ENCODE assay signal across 24 cellular contexts in genomic region chr1:153394391-153394790, GRCh38. TPM values are rescaled to one million over a fixed set of nuclear protein-coding genes. Genes with fewer than 3 reads are reported as not detected.
"Had no signal": no experiment of that assay in that cellular context is flagged by ENCODE, and none has a peak within 500 bp of the region (broad histone marks: within the 10 kb centered on the region; RNA-seq: fewer than 3 reads in every experiment).

No MANE protein-coding gene starts in this region.

- H3K27ac Mint-ChIP-seq: naive B cell; nephron; stimulated activated naive B cell treated with anti-CD40 and anti-IgM and Interleukin-4, amounts not matched to agents 10 μg/mL and 1 μg/mL and 100 μg/mL, for 72 hours; stimulated activated naive CD8-positive, alpha-beta T cell treated with anti-CD3 and anti-CD28 coated beads, Interleukin-15, amount 100 ng/mL, for 72 hours had no signal

- H3K9me3 ChIP-seq: esophagus muscularis mucosa, gastroesophageal sphincter, psoas muscle, right lobe of liver, testis, tibial nerve had no signal

- H3K27ac ChIP-seq: dorsolateral prefrontal cortex, esophagus muscularis mucosa, gastroesophageal sphincter, psoas muscle, right lobe of liver, testis, tibial nerve had no signal

- H3K4me3 Mint-ChIP-seq: naive B cell; nephron; stimulated activated naive B cell treated with anti-CD40 and anti-IgM and Interleukin-4, amounts not matched to agents 10 μg/mL and 1 μg/mL and 100 μg/mL, for 72 hours; stimulated activated naive CD8-positive, alpha-beta T cell treated with anti-CD3 and anti-CD28 coated beads, Interleukin-15, amount 100 ng/mL, for 72 hours had no signal

- H3K27me3 ChIP-seq: right lobe of liver, testis had no signal

- H3K9me3 Mint-ChIP-seq: naive B cell; nephron; stimulated activated naive B cell treated with anti-CD40 and anti-IgM and Interleukin-4, amounts not matched to agents 10 μg/mL and 1 μg/mL and 100 μg/mL, for 72 hours; stimulated activated naive CD8-positive, alpha-beta T cell treated with anti-CD3 and anti-CD28 coated beads, Interleukin-15, amount 100 ng/mL, for 72 hours had no signal

- H3K36me3 ChIP-seq: esophagus muscularis mucosa, gastroesophageal sphincter, right lobe of liver, tibial nerve had no signal

- ATAC-seq: gastroesophageal sphincter; stimulated activated naive B cell treated with anti-CD40 and anti-IgM and Interleukin-4, amounts not matched to agents 10 μg/mL and 1 μg/mL and 100 μg/mL, for 72 hours; stimulated activated naive CD8-positive, alpha-beta T cell treated with anti-CD3 and anti-CD28 coated beads, Interleukin-15, amount 100 ng/mL, for 72 hours had no signal

- H3K36me3 Mint-ChIP-seq: naive B cell; stimulated activated naive B cell treated with anti-CD40 and anti-IgM and Interleukin-4, amounts not matched to agents 10 μg/mL and 1 μg/mL and 100 μg/mL, for 72 hours had no signal

- DNase-seq: cortex of kidney; dorsolateral prefrontal cortex; effector CD8-positive, alpha-beta T cell; naive B cell; retina; right lobe of liver; stimulated activated CD4-positive, alpha-beta T cell treated with anti-CD3 and anti-CD28 coated beads, Interleukin-15, amount 100 ng/mL, for 24 hours; stimulated activated CD4-positive, alpha-beta T cell treated with anti-CD3 and anti-CD28 coated beads, Interleukin-1b, Interleukin-23, amount 100 ng/mL, for 48 hours; stimulated activated CD4-positive, alpha-beta T cell treated with anti-CD3 and anti-CD28 coated beads, Interleukin-4, amount 100 ng/mL, for 4 hours; stimulated activated naive B cell treated with anti-CD40 and anti-IgM and Interleukin-4, amounts not matched to agents 10 μg/mL and 1 μg/mL and 100 μg/mL, for 72 hours; stimulated activated naive CD8-positive, alpha-beta T cell treated with anti-CD3 and anti-CD28 coated beads, Interleukin-15, amount 100 ng/mL, for 72 hours; testis had no signal

- H3K4me3 ChIP-seq: dorsolateral prefrontal cortex, esophagus muscularis mucosa, gastroesophageal sphincter, psoas muscle, right lobe of liver, testis, tibial nerve had no signal

- H3K4me1 Mint-ChIP-seq: naive B cell; nephron; stimulated activated naive CD8-positive, alpha-beta T cell treated with anti-CD3 and anti-CD28 coated beads, Interleukin-15, amount 100 ng/mL, for 72 hours had no signal

- H3K4me1 ChIP-seq: esophagus muscularis mucosa, gastroesophageal sphincter, psoas muscle, right lobe of liver, testis, tibial nerve had no signal

RNA-seq across cellular contexts. Expression of gene S100A8, which starts 3.5 kb away (rescaled TPM):
- total RNA-seq: kidney epithelial cell, lung microvascular endothelial cell, osteoblast had no signal

RNA-seq across cellular contexts. Expression of gene S100A12, which starts 19.0 kb away (rescaled TPM):
- total RNA-seq: kidney epithelial cell, lung microvascular endothelial cell, osteoblast, testis, tibial nerve, ureter had no signal

RNA-seq across cellular contexts. Expression of gene S100A7A, which starts 21.9 kb away (rescaled TPM):
- total RNA-seq: cerebellum, dorsolateral prefrontal cortex, esophagus muscularis mucosa, kidney epithelial cell, liver, lung microvascular endothelial cell, osteoblast, psoas muscle, right lobe of liver, subcutaneous adipose tissue, testis, tibial nerve, ureter had no signal
- polyA plus RNA-seq: liver, psoas muscle had no signal

RNA-seq across cellular contexts. Expression of gene PGLYRP4, which starts 45.8 kb away (rescaled TPM):
- total RNA-seq: cerebellum, dorsolateral prefrontal cortex, esophagus muscularis mucosa, gastroesophageal sphincter, liver, lung microvascular endothelial cell, osteoblast, psoas muscle, right lobe of liver, subcutaneous adipose tissue, tibial nerve had no signal
- polyA plus RNA-seq: liver, psoas muscle had no signal
